ENCODE assay signal across 32 cellular contexts in the genomic region with DNA sequence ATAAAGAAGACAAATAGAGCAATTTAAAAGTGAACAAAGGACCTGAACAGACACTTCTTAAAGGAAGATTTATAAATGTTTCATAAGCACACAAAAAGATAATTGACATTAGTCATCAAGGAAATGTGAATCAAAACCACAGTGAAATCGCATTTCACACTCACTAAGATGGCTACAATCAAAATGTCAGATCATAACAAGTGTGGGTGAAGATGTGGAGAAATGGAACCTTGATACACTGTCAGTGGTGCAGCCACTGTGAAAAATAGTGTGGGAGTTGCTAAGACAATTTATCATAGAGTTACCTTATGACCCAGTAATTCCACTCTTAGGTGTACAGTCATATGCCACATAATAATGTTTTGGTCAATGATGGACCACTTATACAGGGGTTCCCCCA. TPM values are rescaled to one million over a fixed set of nuclear protein-coding genes. Genes with fewer than 3 reads are reported as not detected.
DNase-seq lines count a peak whose midpoint lies in the region; ATAC-seq and TF ChIP-seq lines count a peak whose summit lies in the region.
"Had no signal": no experiment of that assay in that cellular context is flagged by ENCODE, and none has a peak within 500 bp of the region (broad histone marks: within the 10 kb centered on the region; RNA-seq: fewer than 3 reads in every experiment).

No MANE protein-coding gene starts in this region.

- peaks cover 11% of the 10 kb centered on the region for H3K27me3 Mint-ChIP-seq in activated naive CD4-positive, alpha-beta T cell treated with anti-CD3 and anti-CD28 coated beads, Interleukin-2, amount 50 U/mL, for 24 hours
- H3K27me3 Mint-ChIP-seq in activated T-helper 17 cell treated with anti-CD3 and anti-CD28 coated beads, Interleukin-2, amount 50 U/mL, for 72 hours: peaks cover 18% of the 10 kb centered on the region

- CTCF ChIA-PET in SK-N-SH (lab: Yijun Ruan, JAX): interaction anchor here (5.3 kb wide), 1 partner anchor 22 kb away, joined by 28 read pairs; no protein-coding TSS in a partner anchor

- WGBS in SK-N-SH (ENCODE audit: low lambda C conversion rate): 10% methylated on average over 1 of the region's 1 CpG

- H3K9ac ChIP-seq in SK-N-SH: no peak overlapping the region

- POLR2A ChIA-PET in SK-N-SH (lab: Yijun Ruan, JAX): no interaction called here

- no peak for TF ChIP-seq EP300 in SK-N-SH (IDR thresholded peaks at IDR 0.05; ENCODE audit: borderline replicate concordance in 1 of 2, low read depth in 1 of 2, low read length in 1 of 2)

- H3F3A ChIP-seq in SK-N-SH (replicated peaks; ENCODE audit: insufficient read depth): no peaks in the 10 kb centered on the region

- no peak overlapping the region for H2AFZ ChIP-seq in SK-N-SH (ENCODE audit: low read depth)

- H3K4me1 Mint-ChIP-seq in activated naive CD4-positive, alpha-beta T cell treated with anti-CD3 and anti-CD28 coated beads, Interleukin-2, amount 50 U/mL, for 24 hours: peaks cover 11% of the 10 kb centered on the region
- H3K4me1 Mint-ChIP-seq in activated T-helper 17 cell treated with anti-CD3 and anti-CD28 coated beads, Interleukin-2, amount 50 U/mL, for 72 hours: peaks cover 17% of the 10 kb centered on the region
- peaks cover 22% of the 10 kb centered on the region for H3K4me1 Mint-ChIP-seq in stimulated activated effector memory CD8-positive, alpha-beta T cell treated with anti-CD3 and anti-CD28 coated beads, Interleukin-12 subunit alpha, Interleukin-12 subunit beta, amount 100 ng/mL, for 72 hours
- H3K4me1 Mint-ChIP-seq: CD4-positive, CD25-positive, alpha-beta regulatory T cell; naive B cell had no signal

- no peaks in the 10 kb centered on the region for H3K36me3 Mint-ChIP-seq in activated naive CD4-positive, alpha-beta T cell treated with anti-CD3 and anti-CD28 coated beads, Interleukin-2, amount 50 U/mL, for 24 hours
- H3K36me3 Mint-ChIP-seq in activated T-helper 17 cell treated with anti-CD3 and anti-CD28 coated beads, Interleukin-2, amount 50 U/mL, for 72 hours (ENCODE audit: low read depth): no peaks in the 10 kb centered on the region
- H3K36me3 Mint-ChIP-seq in stimulated activated effector memory CD8-positive, alpha-beta T cell treated with anti-CD3 and anti-CD28 coated beads, Interleukin-12 subunit alpha, Interleukin-12 subunit beta, amount 100 ng/mL, for 72 hours: no peaks in the 10 kb centered on the region
- H3K36me3 Mint-ChIP-seq: CD4-positive, CD25-positive, alpha-beta regulatory T cell; mesothelial cell of epicardium; naive B cell had no signal

- no peak for TF ChIP-seq CTCF in SK-N-SH (IDR thresholded peaks at IDR 0.05)

- no peaks in the 10 kb centered on the region for H3K4me1 ChIP-seq in SK-N-SH (ENCODE audit: control insufficient read depth in 1 of 2, insufficient read depth in 2 of 2, low read depth in 1 of 2, low read length in 1 of 2)
- H3K4me1 ChIP-seq: ascending aorta, psoas muscle, testis had no signal

- H3K4me3 ChIP-seq in SK-N-SH (ENCODE audit: low read depth in 2 of 2, low read length in 1 of 2): no peak overlapping the region
- H3K4me3 ChIP-seq: ascending aorta, coronary artery, GM12878, heart left ventricle, psoas muscle, sigmoid colon, testis had no signal

- no peak for ATAC-seq in SK-N-SH treated with all-trans-retinoic acid at 6 μM for 48 hours
- peak; percentile 94 for ATAC-seq in activated T-helper 17 cell treated with anti-CD3 and anti-CD28 coated beads, Interleukin-2, amount 50 U/mL, for 72 hours (replicated peaks)
- ATAC-seq in stimulated activated effector memory CD8-positive, alpha-beta T cell treated with anti-CD3 and anti-CD28 coated beads, Interleukin-12 subunit alpha, Interleukin-12 subunit beta, amount 100 ng/mL, for 72 hours: peak; percentile 100
- no peak for ATAC-seq in GM19328 (IDR thresholded peaks at IDR 0.05; ENCODE audit: unreplicated experiment)
- no peak for ATAC-seq in GM21381 (IDR thresholded peaks at IDR 0.05; ENCODE audit: unreplicated experiment)
- ATAC-seq: esophagus mucosa, GM12878, heart left ventricle, psoas muscle had no signal

- H3K9me3 Mint-ChIP-seq in activated naive CD4-positive, alpha-beta T cell treated with anti-CD3 and anti-CD28 coated beads, Interleukin-2, amount 50 U/mL, for 24 hours: no peaks in the 10 kb centered on the region
- H3K9me3 Mint-ChIP-seq in activated T-helper 17 cell treated with anti-CD3 and anti-CD28 coated beads, Interleukin-2, amount 50 U/mL, for 72 hours: peaks cover 4% of the 10 kb centered on the region
- H3K9me3 Mint-ChIP-seq in stimulated activated effector memory CD8-positive, alpha-beta T cell treated with anti-CD3 and anti-CD28 coated beads, Interleukin-12 subunit alpha, Interleukin-12 subunit beta, amount 100 ng/mL, for 72 hours: peaks cover 3% of the 10 kb centered on the region

- no peak overlapping the region for H3K27ac ChIP-seq in SK-N-SH (ENCODE audit: low read depth in 2 of 2, low read length in 1 of 2)
- H3K27ac ChIP-seq: 22Rv1, ascending aorta, coronary artery, heart left ventricle, psoas muscle, sigmoid colon, testis had no signal

- H3K4me2 ChIP-seq in SK-N-SH: no peak overlapping the region

- H3K9me3 ChIP-seq in SK-N-SH: no peaks in the 10 kb centered on the region
- H3K9me3 ChIP-seq: ascending aorta, heart left ventricle, psoas muscle, sigmoid colon, testis had no signal

- no peaks in the 10 kb centered on the region for H3K79me2 ChIP-seq in SK-N-SH (ENCODE audit: insufficient read depth)

- no peaks in the 10 kb centered on the region; the same call in 1 of the 2 replicates for H3K9me2 ChIP-seq in SK-N-SH

- no peaks in the 10 kb centered on the region for H3K36me3 ChIP-seq in SK-N-SH (replicated peaks in 1 of 2; ENCODE audit: control insufficient read depth in 1 of 2, insufficient read depth in 2 of 2, low read length in 1 of 2)
- H3K36me3 ChIP-seq: ascending aorta, heart left ventricle, sigmoid colon had no signal

- DNase-seq in SK-N-SH: no peak
- DNase-seq in activated naive CD4-positive, alpha-beta T cell (lab: John Stamatoyannopoulos, UW): no peak
- peak in 1 of 2 donors; percentile 63 for DNase-seq in stimulated activated effector memory CD8-positive, alpha-beta T cell treated with anti-CD3 and anti-CD28 coated beads, Interleukin-12 subunit alpha, Interleukin-12 subunit beta, amount 100 ng/mL, for 72 hours (ENCODE audit: low spot score in 2 of 2)
- DNase-seq: CD4-positive, CD25-positive, alpha-beta regulatory T cell; effector memory CD4-positive, alpha-beta T cell; foreskin fibroblast; heart left ventricle; KBM-7; naive B cell; NCI-H1417 treated with DMSO at 0.1 percent for 48 hours; NCI-H2081; NCI-H345; NCI-H774; nucleus accumbens; psoas muscle; RPMI8226; sigmoid colon; testis had no signal

- TF ChIP-seq RAD21 in SK-N-SH (IDR thresholded peaks at IDR 0.05; ENCODE audit: low read length): no peak

- no peaks in the 10 kb centered on the region for H3K27me3 ChIP-seq in SK-N-SH (ENCODE audit: insufficient read depth)
- H3K27me3 ChIP-seq: ascending aorta, heart left ventricle, sigmoid colon, testis had no signal

- H3K4me3 Mint-ChIP-seq in activated naive CD4-positive, alpha-beta T cell treated with anti-CD3 and anti-CD28 coated beads, Interleukin-2, amount 50 U/mL, for 24 hours: no peak overlapping the region
- H3K4me3 Mint-ChIP-seq in activated T-helper 17 cell treated with anti-CD3 and anti-CD28 coated beads, Interleukin-2, amount 50 U/mL, for 72 hours: no peak overlapping the region
- H3K4me3 Mint-ChIP-seq in stimulated activated effector memory CD8-positive, alpha-beta T cell treated with anti-CD3 and anti-CD28 coated beads, Interleukin-12 subunit alpha, Interleukin-12 subunit beta, amount 100 ng/mL, for 72 hours: no peak overlapping the region
- H3K4me3 Mint-ChIP-seq: CD4-positive, CD25-positive, alpha-beta regulatory T cell; mesothelial cell of epicardium; naive B cell had no signal

- no peaks in the 10 kb centered on the region for H4K20me1 ChIP-seq in SK-N-SH (ENCODE audit: insufficient read depth)

- peak overlapping the region; percentile 38 for H3K27ac Mint-ChIP-seq in activated naive CD4-positive, alpha-beta T cell treated with anti-CD3 and anti-CD28 coated beads, Interleukin-2, amount 50 U/mL, for 24 hours
- H3K27ac Mint-ChIP-seq in activated T-helper 17 cell treated with anti-CD3 and anti-CD28 coated beads, Interleukin-2, amount 50 U/mL, for 72 hours: peak overlapping the region; percentile 60
- H3K27ac Mint-ChIP-seq in stimulated activated effector memory CD8-positive, alpha-beta T cell treated with anti-CD3 and anti-CD28 coated beads, Interleukin-12 subunit alpha, Interleukin-12 subunit beta, amount 100 ng/mL, for 72 hours: no peak overlapping the region
- H3K27ac Mint-ChIP-seq: CD4-positive, CD25-positive, alpha-beta regulatory T cell; mesothelial cell of epicardium; naive B cell had no signal

TF ChIP-seq in SK-N-SH treated with all-trans-retinoic acid at 6 μM for 48 hours, 23 proteins besides CTCF, POLR2A, EP300 and RAD21 (continues in another document):
- no peak for TF ChIP-seq CSRNP3 (CRISPR knock-in tag; IDR thresholded peaks at IDR 0.05)

TF ChIP-seq in SK-N-SH, 30 proteins besides CTCF, POLR2A, EP300 and RAD21:
- TF ChIP-seq YY1 (IDR thresholded peaks at IDR 0.05; ENCODE audit: low read depth): no peak
- TF ChIP-seq MAX (IDR thresholded peaks at IDR 0.05; ENCODE audit: low read depth): no peak
- no peak for TF ChIP-seq FOSL2 (IDR thresholded peaks at IDR 0.05; ENCODE audit: borderline replicate concordance, low read depth)
- no peak for TF ChIP-seq RFX5 (IDR thresholded peaks at IDR 0.05; ENCODE audit: low read length)
- no peak for TF ChIP-seq SMC3 (IDR thresholded peaks at IDR 0.05; ENCODE audit: low read depth, low read length)
- TF ChIP-seq RXRA (IDR thresholded peaks at IDR 0.05; ENCODE audit: borderline replicate concordance, low read depth): no peak
- TF ChIP-seq MXI1 (IDR thresholded peaks at IDR 0.05; ENCODE audit: low read depth, low read length): no peak
- TF ChIP-seq FOXM1 (IDR thresholded peaks at IDR 0.05; ENCODE audit: low read depth): no peak
- TF ChIP-seq RCOR1 (IDR thresholded peaks at IDR 0.05; ENCODE audit: low read length): no peak
- TF ChIP-seq FOXJ3 (CRISPR knock-in tag; IDR thresholded peaks at IDR 0.05): no peak

RNA-seq across cellular contexts. Expression of gene HTR4, which starts 54.5 kb away (rescaled TPM):
- not detected in 2 replicates for polyA plus RNA-seq in SK-N-SH (2012; rRNA removed)
- not detected in 2 replicates for polyA plus RNA-seq in SK-N-SH (2012; cell fraction: cytosol; rRNA removed)
- not detected in 2 replicates for polyA plus RNA-seq in SK-N-SH (2012; cell fraction: nucleus; rRNA removed)
- total RNA-seq in activated T-helper 17 cell treated with anti-CD3 and anti-CD28 coated beads, Interleukin-2, amount 50 U/mL, for 72 hours: not detected
- total RNA-seq: CD4-positive, CD25-positive, alpha-beta regulatory T cell; GM12878; kidney epithelial cell; SK-MEL-5; T-helper 1 cell treated with Interleukin-12 subunit alpha and Interleukin-12 subunit beta and Interleukin-4 antibody, amounts not matched to agents 30 ng/mL and 1 ng/mL, for 36 hours had no signal
- polyA plus RNA-seq: CD4-positive, CD25-positive, alpha-beta regulatory T cell; GM12878 had no signal

Comparison
In these comparisons a context has a peak if more than half of its experiments do, and no peak if none do; other contexts are left out.
1. ATAC-seq: peak in activated T-helper 17 cell treated with anti-CD3 and anti-CD28 coated beads, Interleukin-2, amount 50 U/mL, for 72 hours (single experiment) and stimulated activated effector memory CD8-positive, alpha-beta T cell treated with anti-CD3 and anti-CD28 coated beads, Interleukin-12 subunit alpha, Interleukin-12 subunit beta, amount 100 ng/mL, for 72 hours (single experiment); none in SK-N-SH treated with all-trans-retinoic acid at 6 μM for 48 hours (single experiment), GM19328 (single experiment) and GM21381 (single experiment).